ENCODE assay signal across 20 cellular contexts in genomic region chr18:41326311-41326710, GRCh38.
DNase-seq lines count a peak whose midpoint lies in the region; ATAC-seq and TF ChIP-seq lines count a peak whose summit lies in the region.
"Had no signal": no experiment of that assay in that cellular context is flagged by ENCODE, and none has a peak within 500 bp of the region (broad histone marks: within the 10 kb centered on the region; RNA-seq: fewer than 3 reads in every experiment).

No MANE protein-coding gene starts in this region.

- intact Hi-C loops in Calu3 (cut with micrococcal nuclease; ENCODE audit: unreplicated experiment): no loop called here

- H3K23ac ChIP-seq in mesenchymal stem cell (ENCODE audit: low read length in 2 of 2): no peak overlapping the region

- H2BK15ac ChIP-seq in mesenchymal stem cell (ENCODE audit: low read depth, poor library complexity, severe bottlenecking): no peak overlapping the region

- no peaks in the 10 kb centered on the region for H3K79me1 ChIP-seq in mesenchymal stem cell (replicated peaks; ENCODE audit: low read length, poor library complexity, severe bottlenecking)

- no peak overlapping the region for H3K18ac ChIP-seq in mesenchymal stem cell (ENCODE audit: low read depth in 1 of 2, low read length in 2 of 2)

- no peak for TF ChIP-seq CTCF in Calu3 (IDR thresholded peaks at IDR 0.05; ENCODE audit: unreplicated experiment)

- ATAC-seq in activated naive CD4-positive, alpha-beta T cell treated with anti-CD3 and anti-CD28 coated beads, Interleukin-2, amount 50 U/mL, for 72 hours: no peak
- ATAC-seq: activated T-cell treated with anti-CD3 and anti-CD28 coated beads, Interleukin-2, amount 50 U/mL, for 72 hours; stimulated activated naive CD8-positive, alpha-beta T cell treated with anti-CD3 and anti-CD28 coated beads, Interleukin-15, amount 100 ng/mL, for 72 hours had no signal

- H3K4me2 ChIP-seq in mesenchymal stem cell (ENCODE audit: low read length, poor library complexity, severe bottlenecking): no peak overlapping the region

- H3K27ac ChIP-seq in mesenchymal stem cell (ENCODE audit: low read length, poor library complexity, severe bottlenecking): no peak overlapping the region
- H3K27ac ChIP-seq: left ventricle myocardium inferior, transverse colon had no signal

- H4K8ac ChIP-seq in mesenchymal stem cell (ENCODE audit: low read length): no peak overlapping the region

- no peaks in the 10 kb centered on the region for H3K27me3 Mint-ChIP-seq in Calu3 (ENCODE audit: unreplicated experiment)
- H3K27me3 Mint-ChIP-seq: activated naive CD4-positive, alpha-beta T cell treated with anti-CD3 and anti-CD28 coated beads, Interleukin-2, amount 50 U/mL, for 24 hours; CD8-positive, alpha-beta memory T cell; progenitor cell of endocrine pancreas; stimulated activated naive CD8-positive, alpha-beta T cell treated with anti-CD3 and anti-CD28 coated beads, Interleukin-15, amount 100 ng/mL, for 72 hours had no signal

- H3K14ac ChIP-seq in mesenchymal stem cell (ENCODE audit: low read length in 2 of 2): no peak overlapping the region

- H3K4me1 Mint-ChIP-seq in Calu3 (ENCODE audit: low read depth, unreplicated experiment): peaks cover 17% of the 10 kb centered on the region
- H3K4me1 Mint-ChIP-seq: activated naive CD4-positive, alpha-beta T cell treated with anti-CD3 and anti-CD28 coated beads, Interleukin-2, amount 50 U/mL, for 24 hours; CD8-positive, alpha-beta memory T cell; stimulated activated naive CD8-positive, alpha-beta T cell treated with anti-CD3 and anti-CD28 coated beads, Interleukin-15, amount 100 ng/mL, for 72 hours had no signal

- no peak overlapping the region for H3K4ac ChIP-seq in mesenchymal stem cell (ENCODE audit: low read depth in 1 of 2, low read length in 2 of 2)

- WGBS in mesenchymal stem cell: 50% methylated on average over 2 of the region's 2 CpGs

- no peak overlapping the region for H2AK5ac ChIP-seq in mesenchymal stem cell (ENCODE audit: low read length, severe bottlenecking)

- H4K91ac ChIP-seq in mesenchymal stem cell (ENCODE audit: low read length): no peak overlapping the region

- H2AFZ ChIP-seq in mesenchymal stem cell (ENCODE audit: low read depth, low read length): no peak overlapping the region

- H2BK120ac ChIP-seq in mesenchymal stem cell (ENCODE audit: low read depth, low read length): no peak overlapping the region

- no peak overlapping the region for H3K9ac ChIP-seq in mesenchymal stem cell (ENCODE audit: low read length)

- H3K36me3 ChIP-seq in mesenchymal stem cell (ENCODE audit: control insufficient read depth in 1 of 2, insufficient read depth in 2 of 2, low read depth in 1 of 2, low read length in 2 of 2): no peaks in the 10 kb centered on the region
- H3K36me3 ChIP-seq: left ventricle myocardium inferior, transverse colon had no signal

- H2BK5ac ChIP-seq in mesenchymal stem cell (ENCODE audit: low read depth, low read length, poor library complexity, severe bottlenecking): no peak overlapping the region

- no peaks in the 10 kb centered on the region for H3K36me3 Mint-ChIP-seq in Calu3 (ENCODE audit: insufficient read depth, unreplicated experiment)
- H3K36me3 Mint-ChIP-seq in activated naive CD4-positive, alpha-beta T cell treated with anti-CD3 and anti-CD28 coated beads, Interleukin-2, amount 50 U/mL, for 72 hours: no peaks in the 10 kb centered on the region
- H3K36me3 Mint-ChIP-seq: activated naive CD4-positive, alpha-beta T cell treated with anti-CD3 and anti-CD28 coated beads, Interleukin-2, amount 50 U/mL, for 24 hours; CD8-positive, alpha-beta memory T cell had no signal

- H3K9me3 ChIP-seq in mesenchymal stem cell (ENCODE audit: control insufficient read depth, low read length): peaks cover 3% of the 10 kb centered on the region
- H3K9me3 ChIP-seq: left ventricle myocardium inferior, transverse colon had no signal

- DNase-seq in GM04503 (ENCODE audit: low read depth) (peak; percentile 28), RPMI7951 (ENCODE audit: low read depth) (peak; percentile 54), dedifferentiated amniotic fluid mesenchymal stem cell (ENCODE audit: extremely low spot score) (peak; percentile 29), mesenchymal stem cell (peak; percentile 45), Calu3 (no peak), NCI-H1694 (lab: John Stamatoyannopoulos, UW) (no peak), erythroblast (lab: John Stamatoyannopoulos, UW) (no peak)
- DNase-seq in activated naive CD4-positive, alpha-beta T cell treated with anti-CD3 and anti-CD28 coated beads, Interleukin-2, amount 50 U/mL, for 72 hours (ENCODE audit: low spot score in 2 of 2): no peak
- DNase-seq: activated T-cell treated with anti-CD3 and anti-CD28 coated beads, Interleukin-2, amount 50 U/mL, for 72 hours; CD8-positive, alpha-beta memory T cell; left ventricle myocardium inferior; NCI-H1105 treated with DMSO at 0.1 percent for 48 hours; NCI-H2171 treated with DMSO at 0.1 percent for 48 hours; NCI-H526 treated with DMSO at 0.1 percent for 48 hours; small intestine; stimulated activated naive CD8-positive, alpha-beta T cell treated with anti-CD3 and anti-CD28 coated beads, Interleukin-15, amount 100 ng/mL, for 72 hours; transverse colon had no signal

- H3K4me1 ChIP-seq in mesenchymal stem cell (ENCODE audit: control insufficient read depth, insufficient read depth, low read depth, low read length): no peaks in the 10 kb centered on the region
- H3K4me1 ChIP-seq: left ventricle myocardium inferior, transverse colon had no signal

- no peak overlapping the region for H3K27ac Mint-ChIP-seq in Calu3 (ENCODE audit: unreplicated experiment)
- no peak overlapping the region for H3K27ac Mint-ChIP-seq in activated naive CD4-positive, alpha-beta T cell treated with anti-CD3 and anti-CD28 coated beads, Interleukin-2, amount 50 U/mL, for 72 hours
- H3K27ac Mint-ChIP-seq: activated naive CD4-positive, alpha-beta T cell treated with anti-CD3 and anti-CD28 coated beads, Interleukin-2, amount 50 U/mL, for 24 hours; activated T-cell treated with anti-CD3 and anti-CD28 coated beads, Interleukin-2, amount 50 U/mL, for 72 hours; CD8-positive, alpha-beta memory T cell; progenitor cell of endocrine pancreas; stimulated activated naive CD8-positive, alpha-beta T cell treated with anti-CD3 and anti-CD28 coated beads, Interleukin-15, amount 100 ng/mL, for 72 hours had no signal

- no peak overlapping the region for H3K4me3 ChIP-seq in mesenchymal stem cell (ENCODE audit: insufficient read depth in 1 of 2, low read depth in 1 of 2, low read length in 2 of 2)
- H3K4me3 ChIP-seq: left ventricle myocardium inferior, transverse colon had no signal

- no peaks in the 10 kb centered on the region for H3K27me3 ChIP-seq in mesenchymal stem cell (ENCODE audit: control insufficient read depth in 1 of 2, insufficient read depth in 1 of 2, low read length in 2 of 2)
- H3K27me3 ChIP-seq: transverse colon had no signal

- no TSS peak for BruUV-seq in Calu3 (replicated peaks; lab: Mats Ljungman, UMichigan)

- CTCF ChIA-PET in Calu3 (lab: Charles Lee): no interaction called here

- H3K4me3 Mint-ChIP-seq in Calu3 (ENCODE audit: low read depth, unreplicated experiment): no peak overlapping the region
- H3K4me3 Mint-ChIP-seq: activated naive CD4-positive, alpha-beta T cell treated with anti-CD3 and anti-CD28 coated beads, Interleukin-2, amount 50 U/mL, for 24 hours; activated T-cell treated with anti-CD3 and anti-CD28 coated beads, Interleukin-2, amount 50 U/mL, for 72 hours; CD8-positive, alpha-beta memory T cell; neural crest cell; stimulated activated naive CD8-positive, alpha-beta T cell treated with anti-CD3 and anti-CD28 coated beads, Interleukin-15, amount 100 ng/mL, for 72 hours had no signal

- TF ChIP-seq POLR2A in erythroblast (IDR thresholded peaks at IDR 0.05; ENCODE audit: low read length): no peak

- H3K9me3 Mint-ChIP-seq in Calu3 (ENCODE audit: low read depth, unreplicated experiment): peaks cover 14% of the 10 kb centered on the region
- H3K9me3 Mint-ChIP-seq in activated naive CD4-positive, alpha-beta T cell treated with anti-CD3 and anti-CD28 coated beads, Interleukin-2, amount 50 U/mL, for 72 hours: peaks cover 16 to 21% of the 10 kb centered on the region in 2 donors

- H2BK12ac ChIP-seq in mesenchymal stem cell (ENCODE audit: low read length in 2 of 2): no peak overlapping the region

Comparison
In these comparisons a context has a peak if more than half of its experiments do, and no peak if none do; other contexts are left out.
1. DNase-seq: peak in GM04503 (single experiment), RPMI7951 (single experiment), dedifferentiated amniotic fluid mesenchymal stem cell (single experiment) and mesenchymal stem cell (single experiment); none in Calu3 (single experiment), NCI-H1694 (single experiment), activated naive CD4-positive, alpha-beta T cell treated with anti-CD3 and anti-CD28 coated beads, Interleukin-2, amount 50 U/mL, for 72 hours (0 of 2) and erythroblast (0 of 2).